1 cellular context compared by ENCODE assay signal in the genomic region with DNA sequence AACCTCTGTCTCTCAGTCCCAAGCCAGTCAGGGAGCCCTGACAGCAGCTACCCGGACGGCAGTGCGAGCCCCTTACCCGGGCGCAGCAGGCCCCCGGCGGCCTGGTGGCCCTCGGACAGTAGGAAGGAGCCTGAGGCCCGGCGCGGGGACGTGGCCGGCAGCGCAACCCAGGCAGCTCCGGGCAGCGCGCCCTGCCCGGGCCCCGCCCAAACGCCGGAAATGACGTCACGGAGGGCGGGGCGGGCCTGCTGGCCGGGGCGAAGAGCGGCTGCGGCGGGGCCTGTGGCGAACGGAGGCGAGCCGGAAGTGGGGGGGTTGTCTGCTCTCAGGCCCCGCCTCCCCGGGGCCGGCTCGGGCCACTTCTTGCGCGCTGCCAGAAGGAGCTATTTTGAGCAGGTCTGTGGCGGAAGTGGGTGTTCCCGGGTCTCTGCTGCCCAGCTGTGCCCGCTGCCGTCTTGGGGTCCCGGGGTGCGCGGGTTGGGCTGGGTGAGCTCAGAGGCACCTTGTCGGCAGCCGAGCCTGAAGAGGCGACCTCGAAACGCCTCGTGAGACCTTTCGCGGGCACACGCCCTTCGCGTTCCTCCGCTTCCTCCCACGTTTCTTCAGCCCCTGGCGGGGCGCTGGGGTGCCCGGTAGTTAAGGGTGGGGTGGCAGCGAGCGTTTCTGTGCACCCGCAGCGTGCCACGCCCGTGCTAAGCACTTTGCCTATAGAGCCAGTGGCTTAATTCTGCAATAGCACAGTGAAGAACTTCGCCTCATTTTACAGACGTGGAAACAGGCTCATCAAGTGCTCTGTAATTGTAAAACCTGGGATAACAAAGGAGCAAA.
A peak's percentile ranks its signal among the peaks of the same experiment; 100 is the strongest.
TF ChIP-seq lines count a peak whose summit lies in the region.

C11orf24 (minus strand) TSS at position 193 of the 828 bp plus-strand sequence. CDS start 8,206 bp downstream, outside the sequence.

TF ChIP-seq in HepG2, 621 proteins besides CTCF, POLR2A, EP300 and RAD21 (continued from another document and continues in another):
- TF ChIP-seq PRDM4 (CRISPR knock-in tag; IDR thresholded peaks at IDR 0.05; ENCODE audit: borderline replicate concordance) (no peak), ZFP36L2 (CRISPR knock-in tag; IDR thresholded peaks at IDR 0.05) (no peak), MXD4 (CRISPR knock-in tag; IDR thresholded peaks at IDR 0.05) (peak; percentile 13; the same call in 1 of the 2 replicates), ZNF687 (CRISPR knock-in tag; IDR thresholded peaks at IDR 0.05) (peak; percentile 90), ZNF333 (CRISPR knock-in tag; IDR thresholded peaks at IDR 0.05; ENCODE audit: borderline replicate concordance) (peak; percentile 52), SP5 (CRISPR knock-in tag; IDR thresholded peaks at IDR 0.05; ENCODE audit: borderline replicate concordance, low read depth) (peak; percentile 80), ZNF318 (CRISPR knock-in tag; IDR thresholded peaks at IDR 0.05) (no peak), MYC (CRISPR knock-in tag; IDR thresholded peaks at IDR 0.05; ENCODE audit: borderline replicate concordance) (0 out of 2 replicates have a peak, but pooled peaks have one; percentile 11), GABPB1 (CRISPR knock-in tag; IDR thresholded peaks at IDR 0.05) (peak; percentile 95), ZNF3 (CRISPR knock-in tag; IDR thresholded peaks at IDR 0.05) (no peak), NPAS2 (CRISPR knock-in tag; IDR thresholded peaks at IDR 0.05; ENCODE audit: borderline replicate concordance) (no peak), FOXP1 (IDR thresholded peaks at IDR 0.05) (no peak), FOXP1 (CRISPR knock-in tag; IDR thresholded peaks at IDR 0.05) (no peak), ZNF282 (IDR thresholded peaks at IDR 0.05; ENCODE audit: partially characterized antibody) (no peak), ZNF713 (CRISPR knock-in tag; IDR thresholded peaks at IDR 0.05) (no peak), ZBTB7A (CRISPR knock-in tag; IDR thresholded peaks at IDR 0.05) (no peak), SUZ12 (IDR thresholded peaks at IDR 0.05; ENCODE audit: low read depth, low read length) (no peak), ZNF34 (CRISPR knock-in tag; IDR thresholded peaks at IDR 0.05; ENCODE audit: borderline replicate concordance) (peak; percentile 86; the same call in 1 of the 2 replicates), ZNF839 (CRISPR knock-in tag; IDR thresholded peaks at IDR 0.05; ENCODE audit: borderline replicate concordance) (no peak), ZNF841 (CRISPR knock-in tag; IDR thresholded peaks at IDR 0.05; ENCODE audit: borderline replicate concordance) (no peak), ZNF607 (CRISPR knock-in tag; IDR thresholded peaks at IDR 0.05; ENCODE audit: borderline replicate concordance) (peak; percentile 72), ZNF670 (CRISPR knock-in tag; IDR thresholded peaks at IDR 0.05; ENCODE audit: borderline replicate concordance) (peak; percentile 83; the same call in 1 of the 2 replicates), SATB2 (CRISPR knock-in tag; IDR thresholded peaks at IDR 0.05) (no peak), BCL3 (CRISPR knock-in tag; IDR thresholded peaks at IDR 0.05) (peak; percentile 24; the same call in 1 of the 2 replicates), ISX (CRISPR knock-in tag; conservative IDR thresholded peaks at IDR 0.05) (peak; percentile 66; the same call in 1 of the 2 replicates), TAF15 (IDR thresholded peaks at IDR 0.05; ENCODE audit: low read depth, low read length, poor library complexity, severe bottlenecking) (peak; percentile 63), PAF1 (CRISPR knock-in tag; IDR thresholded peaks at IDR 0.05) (no peak), IKZF1 (IDR thresholded peaks at IDR 0.05) (no peak), POLR2G (IDR thresholded peaks at IDR 0.05; ENCODE audit: low read depth, low read length) (peak; percentile 91), REXO4 (CRISPR knock-in tag; IDR thresholded peaks at IDR 0.05; ENCODE audit: borderline replicate concordance) (no peak), ZNF331 (CRISPR knock-in tag; IDR thresholded peaks at IDR 0.05) (peak; percentile 46; the same call in 1 of the 2 replicates), ZNF850 (CRISPR knock-in tag; conservative IDR thresholded peaks at IDR 0.05) (no peak)
- TF ChIP-seq, protein P1, sequence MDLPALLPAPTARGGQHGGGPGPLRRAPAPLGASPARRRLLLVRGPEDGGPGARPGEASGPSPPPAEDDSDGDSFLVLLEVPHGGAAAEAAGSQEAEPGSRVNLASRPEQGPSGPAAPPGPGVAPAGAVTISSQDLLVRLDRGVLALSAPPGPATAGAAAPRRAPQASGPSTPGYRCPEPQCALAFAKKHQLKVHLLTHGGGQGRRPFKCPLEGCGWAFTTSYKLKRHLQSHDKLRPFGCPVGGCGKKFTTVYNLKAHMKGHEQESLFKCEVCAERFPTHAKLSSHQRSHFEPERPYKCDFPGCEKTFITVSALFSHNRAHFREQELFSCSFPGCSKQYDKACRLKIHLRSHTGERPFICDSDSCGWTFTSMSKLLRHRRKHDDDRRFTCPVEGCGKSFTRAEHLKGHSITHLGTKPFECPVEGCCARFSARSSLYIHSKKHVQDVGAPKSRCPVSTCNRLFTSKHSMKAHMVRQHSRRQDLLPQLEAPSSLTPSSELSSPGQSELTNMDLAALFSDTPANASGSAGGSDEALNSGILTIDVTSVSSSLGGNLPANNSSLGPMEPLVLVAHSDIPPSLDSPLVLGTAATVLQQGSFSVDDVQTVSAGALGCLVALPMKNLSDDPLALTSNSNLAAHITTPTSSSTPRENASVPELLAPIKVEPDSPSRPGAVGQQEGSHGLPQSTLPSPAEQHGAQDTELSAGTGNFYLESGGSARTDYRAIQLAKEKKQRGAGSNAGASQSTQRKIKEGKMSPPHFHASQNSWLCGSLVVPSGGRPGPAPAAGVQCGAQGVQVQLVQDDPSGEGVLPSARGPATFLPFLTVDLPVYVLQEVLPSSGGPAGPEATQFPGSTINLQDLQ (CRISPR knock-in tag; IDR thresholded peaks at IDR 0.05) = no peak
- TF ChIP-seq, protein P2, sequence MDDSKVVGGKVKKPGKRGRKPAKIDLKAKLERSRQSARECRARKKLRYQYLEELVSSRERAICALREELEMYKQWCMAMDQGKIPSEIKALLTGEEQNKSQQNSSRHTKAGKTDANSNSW (CRISPR knock-in tag; IDR thresholded peaks at IDR 0.05; ENCODE audit: borderline replicate concordance) = no peak
- TF ChIP-seq, protein P3, sequence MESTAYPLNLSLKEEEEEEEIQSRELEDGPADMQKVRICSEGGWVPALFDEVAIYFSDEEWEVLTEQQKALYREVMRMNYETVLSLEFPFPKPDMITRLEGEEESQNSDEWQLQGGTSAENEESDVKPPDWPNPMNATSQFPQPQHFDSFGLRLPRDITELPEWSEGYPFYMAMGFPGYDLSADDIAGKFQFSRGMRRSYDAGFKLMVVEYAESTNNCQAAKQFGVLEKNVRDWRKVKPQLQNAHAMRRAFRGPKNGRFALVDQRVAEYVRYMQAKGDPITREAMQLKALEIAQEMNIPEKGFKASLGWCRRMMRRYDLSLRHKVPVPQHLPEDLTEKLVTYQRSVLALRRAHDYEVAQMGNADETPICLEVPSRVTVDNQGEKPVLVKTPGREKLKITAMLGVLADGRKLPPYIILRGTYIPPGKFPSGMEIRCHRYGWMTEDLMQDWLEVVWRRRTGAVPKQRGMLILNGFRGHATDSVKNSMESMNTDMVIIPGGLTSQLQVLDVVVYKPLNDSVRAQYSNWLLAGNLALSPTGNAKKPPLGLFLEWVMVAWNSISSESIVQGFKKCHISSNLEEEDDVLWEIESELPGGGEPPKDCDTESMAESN (CRISPR knock-in tag; conservative IDR thresholded peaks at IDR 0.05) = peak; percentile 39; the same call in 1 of the 2 replicates
